ENCODE assay signal across 17 cellular contexts in the genomic region with DNA sequence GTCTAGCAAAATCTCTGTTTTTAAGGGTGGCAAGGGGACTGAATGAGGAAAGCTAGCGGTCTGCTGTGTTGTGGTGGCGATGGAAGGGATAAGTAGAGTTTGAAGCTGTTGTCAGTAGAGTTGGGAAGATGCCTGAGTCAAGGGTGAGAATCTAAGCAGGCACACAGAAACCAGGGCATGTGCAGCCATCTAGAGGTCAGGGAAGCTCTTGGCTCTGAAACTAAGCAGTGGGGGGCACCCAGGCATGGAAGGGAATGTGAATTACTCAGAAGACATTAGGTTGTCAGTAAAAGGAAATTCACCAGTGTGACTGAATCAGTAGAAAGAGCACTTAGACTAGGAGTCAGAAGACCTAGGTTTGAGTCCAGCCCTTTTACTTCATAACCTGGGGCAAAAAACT.
"Had no signal": no experiment of that assay in that cellular context is flagged by ENCODE, and none has a peak within 500 bp of the region (broad histone marks: within the 10 kb centered on the region; RNA-seq: fewer than 3 reads in every experiment).

No MANE protein-coding gene starts in this region.

- H3K27me3 Mint-ChIP-seq: activated CD4-positive, alpha-beta memory T cell treated with anti-CD3 and anti-CD28 coated beads, Interleukin-2, amount 10 ng/mL, durations not matched to agents 7 days and 5 days; activated naive CD4-positive, alpha-beta T cell treated with anti-CD3 and anti-CD28 coated beads, Interleukin-2, amount 10 ng/mL, durations not matched to agents 7 days and 5 days; activated T-cell treated with anti-CD3 and anti-CD28 coated beads, Interleukin-2, amount 50 U/mL, for 24 hours; stimulated activated naive CD8-positive, alpha-beta T cell treated with anti-CD3 and anti-CD28 coated beads, Interleukin-15, amount 100 ng/mL, for 72 hours had no signal

- ATAC-seq: lower lobe of right lung; stimulated activated naive CD8-positive, alpha-beta T cell treated with anti-CD3 and anti-CD28 coated beads, Interleukin-15, amount 100 ng/mL, for 72 hours had no signal

- H3K27me3 ChIP-seq: ascending aorta, esophagus squamous epithelium, suprapubic skin, transverse colon, uterus had no signal

- H3K4me1 ChIP-seq: uterus had no signal

- FAIRE-seq: endothelial cell of umbilical vein, islet of Langerhans had no signal

- H3K4me1 Mint-ChIP-seq: nephron had no signal

- H3K4me3 ChIP-seq: ascending aorta, esophagus squamous epithelium, lower lobe of right lung, suprapubic skin, transverse colon, uterus had no signal

- H3K36me3 ChIP-seq: ascending aorta, esophagus squamous epithelium, lower lobe of right lung, suprapubic skin, transverse colon, uterus had no signal

- H3K27ac Mint-ChIP-seq: activated CD4-positive, alpha-beta memory T cell treated with anti-CD3 and anti-CD28 coated beads, Interleukin-2, amount 10 ng/mL, durations not matched to agents 7 days and 5 days; activated naive CD4-positive, alpha-beta T cell treated with anti-CD3 and anti-CD28 coated beads, Interleukin-2, amount 10 ng/mL, durations not matched to agents 7 days and 5 days; nephron; stimulated activated naive CD8-positive, alpha-beta T cell treated with anti-CD3 and anti-CD28 coated beads, Interleukin-15, amount 100 ng/mL, for 72 hours had no signal

- H3K4me3 Mint-ChIP-seq: activated CD4-positive, alpha-beta memory T cell treated with anti-CD3 and anti-CD28 coated beads, Interleukin-2, amount 10 ng/mL, durations not matched to agents 7 days and 5 days; activated naive CD4-positive, alpha-beta T cell treated with anti-CD3 and anti-CD28 coated beads, Interleukin-2, amount 10 ng/mL, durations not matched to agents 7 days and 5 days; activated T-cell treated with anti-CD3 and anti-CD28 coated beads, Interleukin-2, amount 50 U/mL, for 24 hours; nephron; stimulated activated naive CD8-positive, alpha-beta T cell treated with anti-CD3 and anti-CD28 coated beads, Interleukin-15, amount 100 ng/mL, for 72 hours had no signal

- DNase-seq: activated CD4-positive, alpha-beta memory T cell treated with anti-CD3 and anti-CD28 coated beads, Interleukin-2, amount 10 ng/mL, durations not matched to agents 7 days and 5 days; activated CD4-positive, alpha-beta T cell treated with anti-CD3 and anti-CD28 coated beads for 48 hours; activated CD4-positive, CD25-positive, alpha-beta regulatory T cell; activated naive CD4-positive, alpha-beta T cell treated with anti-CD3 and anti-CD28 coated beads, Interleukin-2, amount 10 ng/mL, durations not matched to agents 7 days and 5 days; activated T-cell treated with anti-CD3 and anti-CD28 coated beads, Interleukin-2, amount 50 U/mL, for 24 hours; cortex of kidney; esophagus squamous epithelium; lower lobe of right lung; nucleus accumbens; stimulated activated naive CD8-positive, alpha-beta T cell treated with anti-CD3 and anti-CD28 coated beads, Interleukin-15, amount 100 ng/mL, for 72 hours; transverse colon; uterus had no signal

- H3K9me3 ChIP-seq: ascending aorta, esophagus squamous epithelium, lower lobe of right lung, suprapubic skin, transverse colon, uterus had no signal

- H3K9me3 Mint-ChIP-seq: activated CD4-positive, alpha-beta memory T cell treated with anti-CD3 and anti-CD28 coated beads, Interleukin-2, amount 10 ng/mL, durations not matched to agents 7 days and 5 days; activated T-cell treated with anti-CD3 and anti-CD28 coated beads, Interleukin-2, amount 50 U/mL, for 24 hours; nephron; stimulated activated naive CD8-positive, alpha-beta T cell treated with anti-CD3 and anti-CD28 coated beads, Interleukin-15, amount 100 ng/mL, for 72 hours had no signal

- H3K27ac ChIP-seq: ascending aorta, esophagus squamous epithelium, lower lobe of right lung, suprapubic skin, transverse colon, uterus had no signal
